Comparison of ENCODE assay signal across 17 cellular contexts in the genomic region with DNA sequence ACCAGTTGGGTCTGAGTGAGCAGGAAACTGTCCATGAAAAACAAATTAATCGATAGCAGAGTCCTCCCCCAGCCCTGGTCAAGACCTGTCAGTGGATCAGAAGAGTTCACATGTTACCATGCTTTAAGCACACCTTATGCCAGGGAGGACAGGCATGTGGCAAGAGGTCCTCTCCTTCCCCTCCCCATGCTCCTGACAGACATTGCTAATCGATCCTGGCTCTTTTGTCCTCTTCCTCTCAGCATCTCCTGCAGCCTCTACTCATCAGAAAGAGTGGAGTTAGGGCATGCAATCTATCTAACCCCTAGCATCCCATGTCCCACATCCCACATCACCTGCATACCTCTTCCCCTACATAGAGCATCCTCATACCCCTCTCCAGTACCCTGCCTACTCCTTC.
DNase-seq lines count a peak whose midpoint lies in the region; ATAC-seq, FAIRE-seq and TF ChIP-seq lines count a peak whose summit lies in the region.
"Had no signal": no experiment of that assay in that cellular context is flagged by ENCODE, and none has a peak within 500 bp of the region (broad histone marks: within the 10 kb centered on the region; RNA-seq: fewer than 3 reads in every experiment).

No MANE protein-coding gene starts in this region.

- H3K9me3 ChIP-seq in HCT116 (ENCODE audit: control insufficient read depth in 1 of 2, insufficient read depth in 1 of 2, low read depth in 1 of 2, low read length in 2 of 2) (no peaks in the 10 kb centered on the region), RWPE2 (ENCODE audit: severe bottlenecking) (no peaks in the 10 kb centered on the region), H1 (ENCODE audit: insufficient read depth in 2 of 2, low read depth in 1 of 2, low read length in 1 of 2) (no peaks in the 10 kb centered on the region)
- H3K9me3 ChIP-seq: A549 had no signal

- H3K27ac ChIP-seq in HCT116 (ENCODE audit: low read depth, low read length) (peak overlapping the region; percentile 18), RWPE2 (ENCODE audit: poor library complexity, severe bottlenecking) (no peak overlapping the region), H1 (ENCODE audit: low read depth, low read length) (no peak overlapping the region)
- H3K27ac ChIP-seq: HL-60 had no signal

- H3K36me3 Mint-ChIP-seq in progenitor cell of endocrine pancreas (ENCODE audit: insufficient read depth) = no peaks in the 10 kb centered on the region

- peak overlapping the region; percentile 1 for H3K27ac Mint-ChIP-seq in progenitor cell of endocrine pancreas
- H3K27ac Mint-ChIP-seq: CD8-positive, alpha-beta T cell; HFFc6 had no signal

- H4K20me1 ChIP-seq in HCT116 (ENCODE audit: insufficient read depth) (no peaks in the 10 kb centered on the region), H1 (replicated peaks in 1 of 2; ENCODE audit: control insufficient read depth in 1 of 2, insufficient read depth in 2 of 2, low read length in 2 of 2) (no peaks in the 10 kb centered on the region)

- H4K8ac ChIP-seq in H1 (ENCODE audit: extremely low read depth, insufficient read depth, low read length) = no peak overlapping the region

- no peaks in the 10 kb centered on the region for H3K9me2 ChIP-seq in HCT116 (ENCODE audit: insufficient read depth)

- no TSS peak for BruUV-seq in HCT116 (replicated peaks; lab: Mats Ljungman, UMichigan)

- H2BK20ac ChIP-seq in H1 (ENCODE audit: low read length) = peak overlapping the region; percentile 100

- H3K14ac ChIP-seq in H1 (ENCODE audit: insufficient read length) = no peak overlapping the region

- H3K4me3 ChIP-seq in HCT116 (replicated peaks in 1 of 2; ENCODE audit: low read depth in 1 of 2, low read length in 2 of 2) (no peak overlapping the region), RWPE2 (ENCODE audit: severe bottlenecking) (no peak overlapping the region), H1 (ENCODE audit: extremely low read depth in 1 of 4, insufficient read depth in 2 of 4, low read depth in 3 of 4, low read length in 4 of 4) (no peak overlapping the region)
- H3K4me3 ChIP-seq: A549 had no signal

- TF ChIP-seq POLR2A in HCT116 (IDR thresholded peaks at IDR 0.05; ENCODE audit: borderline replicate concordance, extremely low read depth, insufficient read depth, insufficient read length) = no peak
- no peak for TF ChIP-seq POLR2A in H1 (IDR thresholded peaks at IDR 0.05; ENCODE audit: control extremely low read depth in 1 of 2, low read depth in 2 of 2, low read length in 2 of 2)

- H2BK120ac ChIP-seq in H1 (replicated peaks; ENCODE audit: low read depth, low read length) = no peak overlapping the region

- H2BK5ac ChIP-seq in H1 (ENCODE audit: low read depth, low read length) = peak overlapping the region; percentile 86; the same call in 1 of the 2 replicates

- intact Hi-C loops in HCT116 (cut with micrococcal nuclease) = no loop called here

- no peaks in the 10 kb centered on the region for H3K79me1 ChIP-seq in H1 (ENCODE audit: low read depth, low read length)

- TF ChIP-seq RAD21 in HCT116 (IDR thresholded peaks at IDR 0.05; ENCODE audit: low read depth) = no peak
- TF ChIP-seq RAD21 in H1 (IDR thresholded peaks at IDR 0.05 in 1 of 2, conservative IDR thresholded peaks at IDR 0.05 in 1 of 2; ENCODE audit: low read depth in 2 of 2, low read length in 2 of 2) = no peak

- H3K23me2 ChIP-seq in H1 (ENCODE audit: low read depth, low read length) = no peaks in the 10 kb centered on the region

- H4K91ac ChIP-seq in H1 (replicated peaks; ENCODE audit: insufficient read length, low read length) = peak overlapping the region; percentile 76

- DNase-seq in HCT116 (ENCODE audit: low read depth, low spot score) = no peak
- no peak for DNase-seq in RWPE2 (ENCODE audit: low spot score)
- DNase-seq in H1 (ENCODE audit: low read depth in 1 of 2, low spot score in 2 of 2) = no peak
- no peak for DNase-seq in progenitor cell of endocrine pancreas (ENCODE audit: low spot score, unreplicated experiment)
- no peak for DNase-seq in NCI-H446 treated with DMSO at 0.1 percent for 48 hours (lab: John Stamatoyannopoulos, UW)
- DNase-seq in activated gamma-delta T cell treated with Interleukin-2 at 50 U/mL for 16 hours = no peak
- DNase-seq: CD8-positive, alpha-beta T cell; COR-L47; DMS153; DND-41; HFFc6; KBM-7 had no signal

- H2AK5ac ChIP-seq in H1 (ENCODE audit: low read depth, low read length) = peak overlapping the region; percentile 66; the same call in 1 of the 2 replicates

- peak overlapping the region; percentile 98; the same call in 1 of the 2 replicates for H2BK12ac ChIP-seq in H1 (ENCODE audit: low read depth, low read length)

- H4K5ac ChIP-seq in H1 (ENCODE audit: insufficient read length, low read depth, low read length) = no peak overlapping the region

- H3K4me2 ChIP-seq in HCT116 (ENCODE audit: low read length) (peak overlapping the region; percentile 45), H1 (ENCODE audit: insufficient read depth in 1 of 2, low read depth in 2 of 2, low read length in 2 of 2) (peak overlapping the region; percentile 63 to 68)
- H3K4me2 ChIP-seq: A549 had no signal

- no peak for TF ChIP-seq EP300 in H1 (IDR thresholded peaks at IDR 0.05; ENCODE audit: borderline replicate concordance in 1 of 2, low read depth in 2 of 2, low read length in 2 of 2)

- POLR2A ChIA-PET in HCT116 (lab: Charles Lee) = interaction anchor here (0.6 kb wide), 1 partner anchor 75 kb away, joined by 3 read pairs; no protein-coding TSS in a partner anchor
- POLR2A ChIA-PET in H1 (lab: Charles Lee; ENCODE audit: partially characterized antibody) = interaction anchor here (0.6 to 2.3 kb wide), 12 partner anchors 10 to 146 kb away, joined by 3 to 16 read pairs (median 4); no protein-coding TSS in a partner anchor

- ATAC-seq in HCT116 (no peak), RWPE2 (ENCODE audit: low read depth) (peak; percentile 11; the same call in 1 of the 3 replicates)
- ATAC-seq in activated CD4-positive, CD25-positive, alpha-beta regulatory T cell treated with anti-CD3 and anti-CD28 coated beads, Interleukin-2, amount 50 U/mL, for 24 hours = no peak
- ATAC-seq: CD8-positive, alpha-beta T cell had no signal

- WGBS in H1 (ENCODE audit: extremely low coverage in 1 of 2, insufficient coverage in 1 of 2, insufficient read length in 1 of 2, insufficient replicate concordance in 2 of 2, low coverage in 1 of 2, low lambda C conversion rate in 2 of 2, missing lambda C conversion rate in 1 of 2), 2 experiments = 49% methylated on average over 2 of the region's 2 CpGs; no CpG with 5 or more reads in 1 of the 2 experiments

- no peak for TF ChIP-seq CTCF in HCT116 (IDR thresholded peaks at IDR 0.05 in 2 of 3, conservative IDR thresholded peaks at IDR 0.05 in 1 of 3; ENCODE audit: borderline replicate concordance in 1 of 3, insufficient read depth in 1 of 3, low read depth in 2 of 3, low read length in 2 of 3)
- no peak for TF ChIP-seq CTCF in RWPE2 (IDR thresholded peaks at IDR 0.05; ENCODE audit: poor library complexity, severe bottlenecking)
- no peak for TF ChIP-seq CTCF in H1 (IDR thresholded peaks at IDR 0.05; ENCODE audit: control extremely low read depth in 1 of 3, insufficient read depth in 1 of 3, low read depth in 1 of 3, low read length in 3 of 3)
- no peak for TF ChIP-seq CTCF in progenitor cell of endocrine pancreas (IDR thresholded peaks at IDR 0.05; ENCODE audit: unreplicated experiment)

- H3K79me2 ChIP-seq in HCT116 (ENCODE audit: insufficient read depth, low read length) = no peaks in the 10 kb centered on the region
- no peaks in the 10 kb centered on the region for H3K79me2 ChIP-seq in H1 (ENCODE audit: control insufficient read depth in 1 of 2, insufficient read depth in 2 of 2, low read length in 2 of 2)

- H3K27me3 ChIP-seq in HCT116 (ENCODE audit: insufficient read depth, low read length) (no peaks in the 10 kb centered on the region), RWPE2 (ENCODE audit: insufficient read depth, poor library complexity, severe bottlenecking) (no peaks in the 10 kb centered on the region), H1 (replicated peaks in 1 of 4; ENCODE audit: control insufficient read depth in 3 of 4, extremely low read depth in 1 of 4, insufficient read depth in 3 of 4, low read length in 3 of 4) (no peaks in the 10 kb centered on the region; a peak in 1 of 7 replicates)

- H3K4ac ChIP-seq in H1 (replicated peaks; ENCODE audit: insufficient read length, low read depth, low read length) = no peak overlapping the region

- no peak for FAIRE-seq in H1 (lab: Jason Lieb, UNC)
- FAIRE-seq: A549, D721Med had no signal

- CTCF ChIA-PET in HCT116 (lab: Charles Lee) (no interaction called here), H1 (lab: Charles Lee; ENCODE audit: partially characterized antibody) (interaction anchor here (1.5 to 1.7 kb wide), 2 partner anchors 12 to 22 kb away, joined by 3 to 4 read pairs; no protein-coding TSS in a partner anchor)

- H3K23ac ChIP-seq in H1 (ENCODE audit: insufficient read length) = no peak overlapping the region

- H3K9ac ChIP-seq in HCT116 (ENCODE audit: low read length) (peak overlapping the region; percentile 0; the same call in 1 of the 2 replicates), H1 (replicated peaks in 1 of 4; ENCODE audit: extremely low read depth in 1 of 4, low read depth in 3 of 4, low read length in 3 of 4) (no peak overlapping the region)

- H3K18ac ChIP-seq in H1 (ENCODE audit: extremely low read depth, low read length) = peak overlapping the region; percentile 93

- H3K36me3 ChIP-seq in HCT116 (ENCODE audit: control insufficient read depth in 1 of 2, insufficient read depth in 2 of 2, low read length in 2 of 2) = no peaks in the 10 kb centered on the region
- H3K36me3 ChIP-seq in RWPE2 (ENCODE audit: low read depth) = no peaks in the 10 kb centered on the region
- H3K36me3 ChIP-seq in H1 (ENCODE audit: control insufficient read depth in 2 of 4, insufficient read depth in 4 of 4, low read length in 3 of 4) = no peaks in the 10 kb centered on the region

- H2BK15ac ChIP-seq in H1 (ENCODE audit: low read length) = peak overlapping the region; percentile 48; the same call in 1 of the 2 replicates

- no peak overlapping the region for H2AFZ ChIP-seq in HCT116 (ENCODE audit: low read depth, low read length, poor library complexity, severe bottlenecking)
- H2AFZ ChIP-seq in H1 (ENCODE audit: low read length) = no peak overlapping the region

- H3K56ac ChIP-seq in H1 (replicated peaks; ENCODE audit: insufficient read length, low read depth, low read length) = no peak overlapping the region

- H3K9me3 Mint-ChIP-seq in progenitor cell of endocrine pancreas (ENCODE audit: low read depth) = no peaks in the 10 kb centered on the region
- H3K9me3 Mint-ChIP-seq: CD8-positive, alpha-beta T cell; HFFc6 had no signal

- H3K4me3 Mint-ChIP-seq in progenitor cell of endocrine pancreas (ENCODE audit: low read depth) = no peak overlapping the region
- H3K4me3 Mint-ChIP-seq: CD14-positive monocyte; CD8-positive, alpha-beta T cell; HFFc6 had no signal

- peaks cover 39% of the 10 kb centered on the region for H3K4me1 Mint-ChIP-seq in progenitor cell of endocrine pancreas (ENCODE audit: low read depth)

- RAD21 ChIA-PET in HCT116 (lab: Charles Lee; ENCODE audit: low non-redundant PET in 1 of 2, low total read pairs in 2 of 2, uncharacterized antibody in 2 of 2, unreplicated experiment in 2 of 2) = no interaction called here

- H3K4me1 ChIP-seq in HCT116 (ENCODE audit: control insufficient read depth in 1 of 2, insufficient read depth in 2 of 2, low read length in 2 of 2) = peaks cover 30 to 38% of the 10 kb centered on the region in 2 experiments
- H3K4me1 ChIP-seq in RWPE2 (ENCODE audit: insufficient read depth, poor library complexity, severe bottlenecking) = no peaks in the 10 kb centered on the region
- peaks cover 11 to 30% (median 20%) of the 10 kb centered on the region in 4 experiments for H3K4me1 ChIP-seq in H1 (replicated peaks in 1 of 4; ENCODE audit: control insufficient read depth in 3 of 4, insufficient read depth in 4 of 4, low read length in 3 of 4)

- no peaks in the 10 kb centered on the region for H3K27me3 Mint-ChIP-seq in progenitor cell of endocrine pancreas
